ENCODE assay signal across 34 cellular contexts in genomic region chr2:138009622-138010021, GRCh38. TPM values are rescaled to one million over a fixed set of nuclear protein-coding genes. Genes with fewer than 3 reads are reported as not detected.
"Had no signal": no experiment of that assay in that cellular context is flagged by ENCODE, and none has a peak within 500 bp of the region (broad histone marks: within the 10 kb centered on the region; RNA-seq: fewer than 3 reads in every experiment).

No MANE protein-coding gene starts in this region.

- H3K36me3 ChIP-seq: cardiac muscle cell, WERI-Rb-1 had no signal

- H3K4me3 ChIP-seq: ascending aorta, cardiac muscle cell had no signal

- H3K9me3 ChIP-seq: ascending aorta had no signal

- H3K27me3 ChIP-seq: ascending aorta, cardiac muscle cell had no signal

- H3K27ac ChIP-seq: ascending aorta, cardiac muscle cell, WERI-Rb-1 had no signal

- DNase-seq: activated CD4-positive, alpha-beta memory T cell treated with anti-CD3 and anti-CD28 coated beads for 36 hours; activated CD4-positive, alpha-beta T cell treated with anti-CD3 and anti-CD28 coated beads for 1 hour; activated CD4-positive, alpha-beta T cell treated with anti-CD3 and anti-CD28 coated beads for 36 hours; activated CD4-positive, alpha-beta T cell treated with anti-CD3 and anti-CD28 coated beads for 48 hours; activated CD4-positive, alpha-beta T cell treated with anti-CD3 and anti-CD28 coated beads, Interleukin-2, amount 50 U/mL, for 1 hour; activated CD4-positive, alpha-beta T cell treated with anti-CD3 and anti-CD28 coated beads, Interleukin-2, amount 50 U/mL, for 4 hours; activated CD4-positive, CD25-positive, alpha-beta regulatory T cell; activated CD8-positive, alpha-beta memory T cell treated with anti-CD3 and anti-CD28 coated beads, Interleukin-2, amount 50 U/mL, for 4 hours; activated CD8-positive, alpha-beta T cell treated with anti-CD3 and anti-CD28 coated beads for 36 hours; activated effector memory CD4-positive, alpha-beta T cell treated with Interleukin-2 at 50 U/mL for 16 hours; activated gamma-delta T cell; activated naive CD4-positive, alpha-beta T cell treated with anti-CD3 and anti-CD28 coated beads, Interleukin-2, amount 10 ng/mL, durations not matched to agents 7 days and 5 days; activated naive CD4-positive, alpha-beta T cell treated with Interleukin-2 at 50 U/mL for 16 hours; activated naive CD8-positive, alpha-beta T cell treated with anti-CD3 and anti-CD28 coated beads, Interleukin-2, amount 10 ng/mL, durations not matched to agents 7 days and 5 days; activated naive CD8-positive, alpha-beta T cell treated with anti-CD3 and anti-CD28 coated beads, Interleukin-2, amount 50 U/mL, for 24 hours; activated T-cell treated with anti-CD3 and anti-CD28 coated beads for 4 hours; activated T-cell treated with anti-CD3 and anti-CD28 coated beads, Interleukin-2, amount 50 U/mL, for 1 hour; activated T-cell treated with anti-CD3 and anti-CD28 coated beads, Interleukin-2, amount 50 U/mL, for 4 hours; amygdala; anterior cingulate cortex; caudate nucleus; cerebellar nuclear complex; T-helper 1 cell; T-helper 2 cell; T-helper 9 cell; WERI-Rb-1 had no signal

- ATAC-seq: activated CD4-positive, alpha-beta T cell treated with anti-CD3 and anti-CD28 coated beads for 36 hours; activated CD4-positive, CD25-positive, alpha-beta regulatory T cell treated with anti-CD3 and anti-CD28 coated beads, Interleukin-2, amount 50 U/mL, for 24 hours; activated CD8-positive, alpha-beta T cell treated with anti-CD3 and anti-CD28 coated beads for 36 hours; activated naive CD8-positive, alpha-beta T cell treated with anti-CD3 and anti-CD28 coated beads, Interleukin-2, amount 50 U/mL, for 24 hours; activated T-cell treated with anti-CD3 and anti-CD28 coated beads, Interleukin-2, amount 50 U/mL, for 4 hours; WTC11 had no signal

- FAIRE-seq: bronchial epithelial cell, TTC549 had no signal

- H3K4me1 ChIP-seq: ascending aorta had no signal

RNA-seq across cellular contexts. Expression of gene HNMT, which starts 45.3 kb away (rescaled TPM):
- total RNA-seq: activated CD4-positive, alpha-beta memory T cell treated with anti-CD3 and anti-CD28 coated beads for 36 hours; activated CD4-positive, alpha-beta T cell treated with anti-CD3 and anti-CD28 coated beads for 36 hours; activated CD8-positive, alpha-beta memory T cell treated with anti-CD3 and anti-CD28 coated beads for 36 hours; activated CD8-positive, alpha-beta T cell treated with anti-CD3 and anti-CD28 coated beads for 36 hours; activated T-cell treated with anti-CD3 and anti-CD28 coated beads, Interleukin-2, amount 50 U/mL, for 4 hours; activated T-helper 2 cell treated with anti-CD3 and anti-CD28 coated beads, Interferon-gamma antibody, Interleukin-2, Interleukin-4, amounts not matched to agents 10 μg/mL and 5 μg/mL and 100 μg/mL, durations not matched to agents 14 hours and 24 hours and 36 hours had no signal
